ENCODE assay signal across 28 cellular contexts in the genomic region with DNA sequence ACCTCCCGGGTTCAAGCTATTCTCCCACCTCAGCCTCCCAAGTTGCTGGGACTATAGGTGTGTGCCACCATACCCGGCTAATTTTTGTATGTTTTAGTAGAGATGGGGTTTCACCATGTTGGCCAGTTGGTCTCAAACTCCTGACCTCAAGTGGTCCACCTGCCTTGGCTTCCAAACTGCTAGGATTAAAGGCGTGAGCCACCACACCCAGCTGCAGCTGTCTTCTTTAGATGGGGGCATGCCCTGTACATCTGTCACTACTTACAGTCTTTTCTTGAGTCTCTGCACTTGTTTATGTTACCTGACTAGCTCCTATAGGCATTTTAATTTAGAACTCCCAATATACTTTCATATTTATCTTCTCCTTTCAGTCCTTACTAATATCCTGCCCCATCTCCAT.
"Had no signal": no experiment of that assay in that cellular context is flagged by ENCODE, and none has a peak within 500 bp of the region (broad histone marks: within the 10 kb centered on the region; RNA-seq: fewer than 3 reads in every experiment).

No MANE protein-coding gene starts in this region.

- H3K9me3 ChIP-seq: colonic mucosa, Peyer's patch had no signal

- H3K4me3 ChIP-seq: colonic mucosa, Peyer's patch had no signal

- H3K27me3 ChIP-seq: colonic mucosa, Peyer's patch had no signal

- H3K36me3 ChIP-seq: colonic mucosa, Peyer's patch, WERI-Rb-1 had no signal

- ATAC-seq: activated CD8-positive, alpha-beta memory T cell treated with anti-CD3 and anti-CD28 coated beads, Interleukin-2, amount 10 ng/mL, durations not matched to agents 7 days and 5 days; activated naive CD8-positive, alpha-beta T cell treated with anti-CD3 and anti-CD28 coated beads, Interleukin-2, amount 50 U/mL, for 24 hours; PC-3; SK-N-SH treated with all-trans-retinoic acid at 6 μM for 48 hours; T-cell; T-helper 17 cell had no signal

- H3K4me1 ChIP-seq: colonic mucosa, Peyer's patch had no signal

- H3K27ac ChIP-seq: colonic mucosa, Peyer's patch, WERI-Rb-1 had no signal

- DNase-seq: activated CD4-positive, alpha-beta memory T cell treated with anti-CD3 and anti-CD28 coated beads, Interleukin-2, amount 10 ng/mL, durations not matched to agents 7 days and 5 days; activated CD4-positive, alpha-beta T cell treated with anti-CD3 and anti-CD28 coated beads for 1 hour; activated CD4-positive, alpha-beta T cell treated with anti-CD3 and anti-CD28 coated beads for 48 hours; activated CD4-positive, CD25-positive, alpha-beta regulatory T cell; activated CD8-positive, alpha-beta memory T cell treated with anti-CD3 and anti-CD28 coated beads for 24 hours; activated CD8-positive, alpha-beta memory T cell treated with anti-CD3 and anti-CD28 coated beads, Interleukin-2, amount 10 ng/mL, durations not matched to agents 7 days and 5 days; activated CD8-positive, alpha-beta memory T cell treated with anti-CD3 and anti-CD28 coated beads, Interleukin-2, amount 50 U/mL, for 48 hours; activated effector memory CD4-positive, alpha-beta T cell treated with Interleukin-2 at 50 U/mL for 16 hours; activated naive CD4-positive, alpha-beta T cell treated with anti-CD3 and anti-CD28 coated beads, Interleukin-2, amount 10 ng/mL, durations not matched to agents 7 days and 5 days; activated naive CD8-positive, alpha-beta T cell treated with anti-CD3 and anti-CD28 coated beads, Interleukin-2, amount 50 U/mL, for 24 hours; activated T-cell treated with anti-CD3 and anti-CD28 coated beads, Interleukin-2, amount 50 U/mL, for 48 hours; anterior cingulate cortex; colonic mucosa; NCI-H1105; NCI-H1417 treated with DMSO at 0.1 percent for 48 hours; NCI-H187 treated with DMSO at 0.1 percent for 48 hours; NCI-H2081; NCI-H345; NCI-H526 treated with DMSO at 0.1 percent for 48 hours; NCI-H774; PC-3; Peyer's patch; RPMI8226; SHP77 treated with DMSO at 0.1 percent for 48 hours; T-cell; T-helper 17 cell; WERI-Rb-1 had no signal
